7 cellular contexts compared by ENCODE assay signal in genomic region chr17:82096709-82097186, GRCh38. TPM values are rescaled to one million over a fixed set of nuclear protein-coding genes. Genes with fewer than 3 reads are reported as not detected.
DNase-seq lines count a peak whose midpoint lies in the region; ATAC-seq, FAIRE-seq and TF ChIP-seq lines count a peak whose summit lies in the region.

No MANE protein-coding gene starts in this region.

- no peak for TF ChIP-seq CTCF in HFFc6 (IDR thresholded peaks at IDR 0.05)

- peak overlapping the region; percentile 78 for H3K4me3 Mint-ChIP-seq in HFFc6
- H3K4me3 Mint-ChIP-seq in activated T-helper 1 cell treated with anti-CD3 and anti-CD28 coated beads, Interleukin-12 subunit alpha, Interleukin-12 subunit beta, Interleukin-2, Interleukin-4 antibody, amounts not matched to agents 30 ng/mL and 10 ng/mL and 1 ng/mL, durations not matched to agents 14 hours and 24 hours and 36 hours = peak overlapping the region; percentile 82
- peak overlapping the region; percentile 68 for H3K4me3 Mint-ChIP-seq in stimulated activated effector memory CD8-positive, alpha-beta T cell treated with anti-CD3 and anti-CD28 coated beads, Interleukin-12 subunit alpha, Interleukin-12 subunit beta, amount 100 ng/mL, for 72 hours

- H3K9me3 Mint-ChIP-seq in HFFc6 = no peaks in the 10 kb centered on the region
- no peaks in the 10 kb centered on the region for H3K9me3 Mint-ChIP-seq in activated T-helper 1 cell treated with anti-CD3 and anti-CD28 coated beads, Interleukin-12 subunit alpha, Interleukin-12 subunit beta, Interleukin-2, Interleukin-4 antibody, amounts not matched to agents 30 ng/mL and 10 ng/mL and 1 ng/mL, durations not matched to agents 14 hours and 24 hours and 36 hours
- H3K9me3 Mint-ChIP-seq in stimulated activated effector memory CD8-positive, alpha-beta T cell treated with anti-CD3 and anti-CD28 coated beads, Interleukin-12 subunit alpha, Interleukin-12 subunit beta, amount 100 ng/mL, for 72 hours = no peaks in the 10 kb centered on the region

- FAIRE-seq in HTR-8/SVneo (lab: Jason Lieb, UNC) = no peak

- no peak for DNase-seq in HFFc6
- DNase-seq in activated T-helper 1 cell treated with anti-CD3 and anti-CD28 coated beads, Interleukin-12 subunit alpha, Interleukin-12 subunit beta, Interleukin-2, Interleukin-4 antibody, amounts not matched to agents 30 ng/mL and 10 ng/mL and 1 ng/mL, durations not matched to agents 14 hours and 24 hours and 36 hours (ENCODE audit: low spot score) = no peak
- no peak for DNase-seq in stimulated activated effector memory CD8-positive, alpha-beta T cell treated with anti-CD3 and anti-CD28 coated beads, Interleukin-12 subunit alpha, Interleukin-12 subunit beta, amount 100 ng/mL, for 72 hours (ENCODE audit: low spot score in 2 of 2)
- no peak for DNase-seq in HTR-8/SVneo (ENCODE audit: insufficient read length, low spot score)
- no peak for DNase-seq in medulla oblongata (ENCODE audit: extremely low spot score)
- no peak for DNase-seq in NCI-H82 treated with DMSO at 0.1 percent for 48 hours (lab: John Stamatoyannopoulos, UW; ENCODE audit: unreplicated experiment)

- no peaks in the 10 kb centered on the region for H3K27me3 Mint-ChIP-seq in HFFc6 (ENCODE audit: insufficient read depth)
- H3K27me3 Mint-ChIP-seq in activated T-helper 1 cell treated with anti-CD3 and anti-CD28 coated beads, Interleukin-12 subunit alpha, Interleukin-12 subunit beta, Interleukin-2, Interleukin-4 antibody, amounts not matched to agents 30 ng/mL and 10 ng/mL and 1 ng/mL, durations not matched to agents 14 hours and 24 hours and 36 hours (ENCODE audit: insufficient read depth) = no peaks in the 10 kb centered on the region

- H3K4me1 Mint-ChIP-seq in HFFc6 (ENCODE audit: low read depth) = no peaks in the 10 kb centered on the region
- H3K4me1 Mint-ChIP-seq in activated T-helper 1 cell treated with anti-CD3 and anti-CD28 coated beads, Interleukin-12 subunit alpha, Interleukin-12 subunit beta, Interleukin-2, Interleukin-4 antibody, amounts not matched to agents 30 ng/mL and 10 ng/mL and 1 ng/mL, durations not matched to agents 14 hours and 24 hours and 36 hours (ENCODE audit: low read depth) = no peaks in the 10 kb centered on the region
- peaks cover 22% of the 10 kb centered on the region for H3K4me1 Mint-ChIP-seq in stimulated activated effector memory CD8-positive, alpha-beta T cell treated with anti-CD3 and anti-CD28 coated beads, Interleukin-12 subunit alpha, Interleukin-12 subunit beta, amount 100 ng/mL, for 72 hours

- no peaks in the 10 kb centered on the region for H3K36me3 Mint-ChIP-seq in HFFc6 (ENCODE audit: low read depth)
- H3K36me3 Mint-ChIP-seq in activated T-helper 1 cell treated with anti-CD3 and anti-CD28 coated beads, Interleukin-12 subunit alpha, Interleukin-12 subunit beta, Interleukin-2, Interleukin-4 antibody, amounts not matched to agents 30 ng/mL and 10 ng/mL and 1 ng/mL, durations not matched to agents 14 hours and 24 hours and 36 hours (ENCODE audit: low read depth) = peaks cover 11% of the 10 kb centered on the region
- peaks cover 61% of the 10 kb centered on the region for H3K36me3 Mint-ChIP-seq in stimulated activated effector memory CD8-positive, alpha-beta T cell treated with anti-CD3 and anti-CD28 coated beads, Interleukin-12 subunit alpha, Interleukin-12 subunit beta, amount 100 ng/mL, for 72 hours

- H3K27ac Mint-ChIP-seq in HFFc6 = no peak overlapping the region
- peak overlapping the region; percentile 72 for H3K27ac Mint-ChIP-seq in activated T-helper 1 cell treated with anti-CD3 and anti-CD28 coated beads, Interleukin-12 subunit alpha, Interleukin-12 subunit beta, Interleukin-2, Interleukin-4 antibody, amounts not matched to agents 30 ng/mL and 10 ng/mL and 1 ng/mL, durations not matched to agents 14 hours and 24 hours and 36 hours
- H3K27ac Mint-ChIP-seq in stimulated activated effector memory CD8-positive, alpha-beta T cell treated with anti-CD3 and anti-CD28 coated beads, Interleukin-12 subunit alpha, Interleukin-12 subunit beta, amount 100 ng/mL, for 72 hours = no peak overlapping the region

- no peak for ATAC-seq in stimulated activated effector memory CD8-positive, alpha-beta T cell treated with anti-CD3 and anti-CD28 coated beads, Interleukin-12 subunit alpha, Interleukin-12 subunit beta, amount 100 ng/mL, for 72 hours

- intact Hi-C loops in activated T-helper 1 cell treated with anti-CD3 and anti-CD28 coated beads, Interleukin-12 subunit alpha, Interleukin-12 subunit beta, Interleukin-2, Interleukin-4 antibody, amounts not matched to agents 30 ng/mL and 10 ng/mL and 1 ng/mL, durations not matched to agents 14 hours and 24 hours and 36 hours (cut with micrococcal nuclease) = loop anchor here (1.0 to 5.0 kb wide), 2 partner anchors 44 to 168 kb away; partner anchors contain the start of genes GPS1 and RFNG

- peak overlapping the region; percentile 56 for H3K4me3 ChIP-seq in iPS-11a (ENCODE audit: low read depth, low read length)

RNA-seq across cellular contexts. Expression of gene FASN, which starts 1.3 kb away (rescaled TPM):
- 100 to 1,000 TPM; 108 to 138 (median 112) TPM for total RNA-seq in HFFc6 (2021; fragmentation: NEBNext Ultra II Directional; extraction: Animal tissue kit (Norgen Biotek cat#: 25700))
- total RNA-seq in activated T-helper 1 cell treated with anti-CD3 and anti-CD28 coated beads, Interleukin-12 subunit alpha, Interleukin-12 subunit beta, Interleukin-2, Interleukin-4 antibody, amounts not matched to agents 30 ng/mL and 10 ng/mL and 1 ng/mL, durations not matched to agents 14 hours and 24 hours and 36 hours = 415 and 421 TPM in 2 replicates

RNA-seq across cellular contexts. Expression of gene DUS1L, which starts 31.1 kb away (rescaled TPM):
- 10 to 100 TPM; 65.8 to 86.8 (median 71.2) TPM for total RNA-seq in HFFc6 (2021; fragmentation: NEBNext Ultra II Directional; extraction: Animal tissue kit (Norgen Biotek cat#: 25700))
- total RNA-seq in activated T-helper 1 cell treated with anti-CD3 and anti-CD28 coated beads, Interleukin-12 subunit alpha, Interleukin-12 subunit beta, Interleukin-2, Interleukin-4 antibody, amounts not matched to agents 30 ng/mL and 10 ng/mL and 1 ng/mL, durations not matched to agents 14 hours and 24 hours and 36 hours = 231 and 235 TPM in 2 replicates

RNA-seq across cellular contexts. Expression of gene GPS1, which starts 45.0 kb away (rescaled TPM):
- 100 to 1,000 TPM; 127 to 144 (median 141) TPM for total RNA-seq in HFFc6 (2021; fragmentation: NEBNext Ultra II Directional; extraction: Animal tissue kit (Norgen Biotek cat#: 25700))
- total RNA-seq in activated T-helper 1 cell treated with anti-CD3 and anti-CD28 coated beads, Interleukin-12 subunit alpha, Interleukin-12 subunit beta, Interleukin-2, Interleukin-4 antibody, amounts not matched to agents 30 ng/mL and 10 ng/mL and 1 ng/mL, durations not matched to agents 14 hours and 24 hours and 36 hours = 112 and 124 TPM in 2 replicates

RNA-seq across cellular contexts. Expression of gene RFNG, which starts 45.1 kb away (rescaled TPM):
- total RNA-seq in HFFc6 (2021; fragmentation: NEBNext Ultra II Directional; extraction: Animal tissue kit (Norgen Biotek cat#: 25700)) = 10 to 100 TPM; 37.6 to 48.5 (median 40.1) TPM
- total RNA-seq in activated T-helper 1 cell treated with anti-CD3 and anti-CD28 coated beads, Interleukin-12 subunit alpha, Interleukin-12 subunit beta, Interleukin-2, Interleukin-4 antibody, amounts not matched to agents 30 ng/mL and 10 ng/mL and 1 ng/mL, durations not matched to agents 14 hours and 24 hours and 36 hours = 24.1 and 26.8 TPM in 2 replicates

RNA-seq across cellular contexts. Expression of gene DCXR, which starts 59.3 kb away (rescaled TPM):
- 100 to 1,000 TPM in 1 of 6 experiments, 10 to 100 TPM in 5; 73.4 to 100 (median 84.8) TPM for total RNA-seq in HFFc6 (2021; fragmentation: NEBNext Ultra II Directional; extraction: Animal tissue kit (Norgen Biotek cat#: 25700))
- 123 and 125 TPM in 2 replicates for total RNA-seq in activated T-helper 1 cell treated with anti-CD3 and anti-CD28 coated beads, Interleukin-12 subunit alpha, Interleukin-12 subunit beta, Interleukin-2, Interleukin-4 antibody, amounts not matched to agents 30 ng/mL and 10 ng/mL and 1 ng/mL, durations not matched to agents 14 hours and 24 hours and 36 hours
